Comparison of ENCODE assay signal across 18 cellular contexts in the genomic region with DNA sequence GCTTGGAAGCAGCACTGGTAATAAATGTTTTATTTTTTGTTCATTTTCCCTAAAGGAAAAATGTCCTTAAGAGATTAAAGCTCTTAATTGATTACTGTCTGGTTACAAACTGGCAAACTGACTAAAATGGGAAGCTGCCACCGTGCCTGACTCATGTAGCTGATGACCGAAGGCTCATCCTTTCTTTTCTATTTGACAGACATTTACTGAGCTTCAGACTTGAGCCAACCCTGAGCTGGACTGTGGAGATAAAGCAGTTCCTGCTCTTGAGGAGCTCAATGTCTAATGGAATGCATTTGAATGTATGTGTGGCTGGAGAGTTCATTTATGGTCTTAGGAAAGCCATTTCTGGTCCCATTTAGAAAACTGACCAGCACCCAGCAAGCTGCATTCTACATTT.
"Had no signal": no experiment of that assay in that cellular context is flagged by ENCODE, and none has a peak within 500 bp of the region (broad histone marks: within the 10 kb centered on the region; RNA-seq: fewer than 3 reads in every experiment).

No MANE protein-coding gene starts in this region.

- H3K9me3 ChIP-seq: left ventricle myocardium inferior, SK-N-SH, suprapubic skin, upper lobe of left lung had no signal

- H3K27ac ChIP-seq: hepatocyte, left ventricle myocardium inferior, suprapubic skin, upper lobe of left lung had no signal

- H2AFZ ChIP-seq: hepatocyte had no signal

- H3K27ac Mint-ChIP-seq: activated CD4-positive, alpha-beta memory T cell treated with anti-CD3 and anti-CD28 coated beads, Interleukin-2, amount 10 ng/mL, durations not matched to agents 7 days and 5 days; activated T-cell treated with anti-CD3 and anti-CD28 coated beads, Interleukin-2, amount 50 U/mL, for 72 hours; progenitor cell of endocrine pancreas; T-helper 1 cell treated with Interleukin-12 subunit alpha and Interleukin-12 subunit beta and Interleukin-4 antibody, amounts not matched to agents 30 μg/mL and 1 μg/mL, for 36 hours had no signal

- H3K4me2 ChIP-seq: hepatocyte, SK-N-SH, smooth muscle cell had no signal

- H3K4me1 ChIP-seq: suprapubic skin had no signal

- ATAC-seq: activated T-cell treated with anti-CD3 and anti-CD28 coated beads, Interleukin-2, amount 50 U/mL, for 72 hours; right cardiac atrium had no signal

- DNase-seq: activated CD4-positive, alpha-beta memory T cell treated with anti-CD3 and anti-CD28 coated beads, Interleukin-2, amount 10 ng/mL, durations not matched to agents 7 days and 5 days; activated CD4-positive, alpha-beta T cell treated with anti-CD3 and anti-CD28 coated beads for 1 hour; activated CD8-positive, alpha-beta memory T cell treated with anti-CD3 and anti-CD28 coated beads, Interleukin-2, amount 50 U/mL, for 4 hours; activated gamma-delta T cell treated with Interleukin-2 at 50 U/mL for 16 hours; activated naive CD8-positive, alpha-beta T cell treated with anti-CD3 and anti-CD28 coated beads for 36 hours; activated T-cell treated with anti-CD3 and anti-CD28 coated beads, Interleukin-2, amount 50 U/mL, for 72 hours; kidney; left ventricle myocardium inferior; mesendoderm; right cardiac atrium; SK-N-SH; stimulated activated naive CD4-positive, alpha-beta T cell; upper lobe of left lung had no signal

- H3K27me3 ChIP-seq: hepatocyte, suprapubic skin, upper lobe of left lung had no signal

- H3K4me3 ChIP-seq: hepatocyte, left ventricle myocardium inferior, smooth muscle cell, suprapubic skin, upper lobe of left lung had no signal

- H3K9me3 Mint-ChIP-seq: activated CD4-positive, alpha-beta memory T cell treated with anti-CD3 and anti-CD28 coated beads, Interleukin-2, amount 10 ng/mL, durations not matched to agents 7 days and 5 days; activated naive CD8-positive, alpha-beta T cell treated with anti-CD3 and anti-CD28 coated beads for 36 hours; activated T-cell treated with anti-CD3 and anti-CD28 coated beads, Interleukin-2, amount 50 U/mL, for 72 hours; T-helper 1 cell treated with Interleukin-12 subunit alpha and Interleukin-12 subunit beta and Interleukin-4 antibody, amounts not matched to agents 30 μg/mL and 1 μg/mL, for 36 hours had no signal

- H3K79me2 ChIP-seq: hepatocyte had no signal

- H3K4me1 Mint-ChIP-seq: activated CD4-positive, alpha-beta memory T cell treated with anti-CD3 and anti-CD28 coated beads, Interleukin-2, amount 10 ng/mL, durations not matched to agents 7 days and 5 days had no signal

- H3K4me3 Mint-ChIP-seq: activated CD4-positive, alpha-beta memory T cell treated with anti-CD3 and anti-CD28 coated beads, Interleukin-2, amount 10 ng/mL, durations not matched to agents 7 days and 5 days; activated naive CD8-positive, alpha-beta T cell treated with anti-CD3 and anti-CD28 coated beads for 36 hours; activated T-cell treated with anti-CD3 and anti-CD28 coated beads, Interleukin-2, amount 50 U/mL, for 72 hours; T-helper 1 cell treated with Interleukin-12 subunit alpha and Interleukin-12 subunit beta and Interleukin-4 antibody, amounts not matched to agents 30 μg/mL and 1 μg/mL, for 36 hours had no signal

- H3K27me3 Mint-ChIP-seq: activated CD4-positive, alpha-beta memory T cell treated with anti-CD3 and anti-CD28 coated beads, Interleukin-2, amount 10 ng/mL, durations not matched to agents 7 days and 5 days; activated naive CD8-positive, alpha-beta T cell treated with anti-CD3 and anti-CD28 coated beads for 36 hours; progenitor cell of endocrine pancreas had no signal

- H3K9ac ChIP-seq: SK-N-SH had no signal

- FAIRE-seq: kidney had no signal
